Comparison of ENCODE assay signal across 8 cellular contexts in the genomic region with DNA sequence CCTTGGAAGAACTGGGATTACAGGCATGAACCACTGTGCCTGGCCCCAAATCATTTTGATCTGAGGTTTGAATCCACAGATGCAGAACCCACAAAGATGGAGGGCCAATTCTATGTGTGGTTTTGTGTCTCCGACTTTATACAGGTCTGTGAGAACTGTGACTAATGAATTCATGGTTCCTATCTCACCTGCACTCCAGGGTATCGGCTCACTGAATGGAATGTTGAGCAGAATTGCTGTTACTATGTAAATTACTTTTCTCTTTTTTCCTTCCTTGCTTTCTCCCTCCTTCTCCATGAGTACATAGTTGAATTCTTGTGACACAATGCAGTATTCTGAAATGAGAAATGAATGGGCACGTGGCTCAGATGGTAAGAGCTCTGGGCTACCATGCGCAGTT. TPM values are rescaled to one million over a fixed set of nuclear protein-coding genes. Genes with fewer than 3 reads are reported as not detected.
"Had no signal": no experiment of that assay in that cellular context is flagged by ENCODE, and none has a peak within 500 bp of the region (broad histone marks: within the 10 kb centered on the region; RNA-seq: fewer than 3 reads in every experiment).

No MANE protein-coding gene starts in this region.

- H3K9me3 Mint-ChIP-seq: HFFc6 had no signal

- H3K4me3 ChIP-seq: HAP-1, K562 had no signal

- H3K27ac Mint-ChIP-seq: HFFc6 had no signal

- H3K4me1 ChIP-seq: HAP-1 had no signal

- H3K9me3 ChIP-seq: HAP-1 had no signal

- H3K4me3 Mint-ChIP-seq: HFFc6 had no signal

- ATAC-seq: HCT116, K562 had no signal

- H3K27ac ChIP-seq: HL-60 had no signal

- DNase-seq: GOT3, H7, HFFc6, IMR-90 had no signal

RNA-seq across cellular contexts. Expression of a gene that starts 21.1 kb away (rescaled TPM):
- total RNA-seq: K562 had no signal
- polyA plus RNA-seq: K562 had no signal
